25 cellular contexts compared by ENCODE assay signal in the genomic region with DNA sequence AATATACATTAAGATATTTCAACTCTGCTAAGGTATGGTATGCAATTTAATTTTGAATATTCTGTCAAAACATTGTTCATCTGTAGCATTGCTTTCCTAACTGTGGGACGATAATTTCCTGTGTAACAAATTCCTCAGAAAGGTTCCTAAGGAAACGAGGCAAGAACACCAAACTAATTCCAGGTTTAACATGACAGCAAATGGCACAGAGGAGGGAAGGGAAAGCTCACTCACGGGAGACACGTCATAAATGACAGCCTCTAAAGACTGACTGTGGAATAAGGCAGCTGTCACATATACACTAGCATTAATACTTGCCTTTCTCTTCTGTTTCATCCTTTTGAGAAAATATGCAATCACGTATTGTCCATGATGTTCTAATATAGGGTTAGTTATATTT.
DNase-seq lines count a peak whose midpoint lies in the region; ATAC-seq, FAIRE-seq and TF ChIP-seq lines count a peak whose summit lies in the region.
"Had no signal": no experiment of that assay in that cellular context is flagged by ENCODE, and none has a peak within 500 bp of the region (broad histone marks: within the 10 kb centered on the region; RNA-seq: fewer than 3 reads in every experiment).

No MANE protein-coding gene starts in this region.

- no peak overlapping the region for H3K4me3 Mint-ChIP-seq in astrocyte (ENCODE audit: unreplicated experiment)
- no peak overlapping the region for H3K4me3 Mint-ChIP-seq in stimulated activated memory B cell treated with anti-CD40 and anti-IgM and Interleukin-4, amounts not matched to agents 10 μg/mL and 1 μg/mL and 100 μg/mL, for 72 hours
- H3K4me3 Mint-ChIP-seq in activated CD8-positive, alpha-beta T cell treated with anti-CD3 and anti-CD28 coated beads, Interleukin-2, amount 10 ng/mL, durations not matched to agents 7 days and 5 days = no peak overlapping the region
- H3K4me3 Mint-ChIP-seq: activated CD4-positive, alpha-beta T cell treated with anti-CD3 and anti-CD28 coated beads for 36 hours; activated naive CD8-positive, alpha-beta T cell treated with anti-CD3 and anti-CD28 coated beads for 36 hours; B cell; CD8-positive, alpha-beta T cell; memory B cell; T-helper 1 cell treated with Interleukin-12 subunit alpha and Interleukin-12 subunit beta and Interleukin-4 antibody, amounts not matched to agents 30 μg/mL and 1 μg/mL, for 36 hours had no signal

- H3K36me3 ChIP-seq in HepG2 (replicated peaks in 1 of 2; ENCODE audit: control insufficient read depth in 1 of 2, insufficient read depth in 2 of 2, low read length in 2 of 2) (no peaks in the 10 kb centered on the region), right lobe of liver (no peaks in the 10 kb centered on the region), astrocyte (ENCODE audit: insufficient read depth, low read length) (no peaks in the 10 kb centered on the region)
- H3K36me3 ChIP-seq: ascending aorta, prostate gland, uterus had no signal

- H3K27me3 Mint-ChIP-seq in astrocyte (ENCODE audit: low read depth, unreplicated experiment) = no peaks in the 10 kb centered on the region
- no peaks in the 10 kb centered on the region for H3K27me3 Mint-ChIP-seq in stimulated activated memory B cell treated with anti-CD40 and anti-IgM and Interleukin-4, amounts not matched to agents 10 μg/mL and 1 μg/mL and 100 μg/mL, for 72 hours
- no peaks in the 10 kb centered on the region for H3K27me3 Mint-ChIP-seq in activated CD8-positive, alpha-beta T cell treated with anti-CD3 and anti-CD28 coated beads, Interleukin-2, amount 10 ng/mL, durations not matched to agents 7 days and 5 days (ENCODE audit: low read depth)
- H3K27me3 Mint-ChIP-seq: B cell, memory B cell had no signal

- TF ChIP-seq CTCF in HepG2 (CRISPR knock-in tag; IDR thresholded peaks at IDR 0.05) (no peak), right lobe of liver (IDR thresholded peaks at IDR 0.05) (no peak), astrocyte (IDR thresholded peaks at IDR 0.05; ENCODE audit: insufficient read depth, low read depth, low read length) (no peak)

- ATAC-seq in HepG2 (no peak), right lobe of liver (no peak), HG02938 (IDR thresholded peaks at IDR 0.05; ENCODE audit: unreplicated experiment) (no peak)
- ATAC-seq in stimulated activated memory B cell treated with anti-CD40 and anti-IgM and Interleukin-4, amounts not matched to agents 10 μg/mL and 1 μg/mL and 100 μg/mL, for 72 hours = no peak
- no peak for ATAC-seq in activated CD8-positive, alpha-beta T cell treated with anti-CD3 and anti-CD28 coated beads, Interleukin-2, amount 10 ng/mL, durations not matched to agents 7 days and 5 days
- ATAC-seq: activated CD4-positive, alpha-beta T cell treated with anti-CD3 and anti-CD28 coated beads for 36 hours; CD8-positive, alpha-beta T cell; left cardiac atrium had no signal

- H3K9ac ChIP-seq in HepG2 (ENCODE audit: insufficient read depth, low read depth, low read length) = no peak overlapping the region
- peak overlapping the region; percentile 25 for H3K9ac ChIP-seq in astrocyte (ENCODE audit: low read length)

- H3K4me3 ChIP-seq in HepG2 (replicated peaks in 1 of 3; ENCODE audit: insufficient read depth in 1 of 3, low read depth in 2 of 3, low read length in 3 of 3) (no peak overlapping the region), right lobe of liver (no peak overlapping the region), astrocyte (ENCODE audit: insufficient read depth, low read depth, low read length) (no peak overlapping the region)
- H3K4me3 ChIP-seq: ascending aorta, prostate gland, uterus had no signal

- in situ Hi-C loops in HepG2 (cut with HindIII; ENCODE audit: extremely low pct_ligation_motif_present, low pct_unique_long_range_greater_than_20kb) = no loop called here

- TF ChIP-seq EP300 in HepG2 (IDR thresholded peaks at IDR 0.05; ENCODE audit: low read depth in 2 of 2, low read length in 2 of 2) (no peak), HepG2 (CRISPR knock-in tag; IDR thresholded peaks at IDR 0.05; ENCODE audit: borderline replicate concordance) (no peak)

- H3K27ac Mint-ChIP-seq in astrocyte (ENCODE audit: unreplicated experiment) = peak overlapping the region; percentile 75
- H3K27ac Mint-ChIP-seq in stimulated activated memory B cell treated with anti-CD40 and anti-IgM and Interleukin-4, amounts not matched to agents 10 μg/mL and 1 μg/mL and 100 μg/mL, for 72 hours = no peak overlapping the region
- H3K27ac Mint-ChIP-seq in activated CD8-positive, alpha-beta T cell treated with anti-CD3 and anti-CD28 coated beads, Interleukin-2, amount 10 ng/mL, durations not matched to agents 7 days and 5 days = no peak overlapping the region
- H3K27ac Mint-ChIP-seq: activated CD4-positive, alpha-beta T cell treated with anti-CD3 and anti-CD28 coated beads for 36 hours; activated naive CD8-positive, alpha-beta T cell treated with anti-CD3 and anti-CD28 coated beads for 36 hours; B cell; CD8-positive, alpha-beta T cell; memory B cell; T-helper 1 cell treated with Interleukin-12 subunit alpha and Interleukin-12 subunit beta and Interleukin-4 antibody, amounts not matched to agents 30 μg/mL and 1 μg/mL, for 36 hours had no signal

- no peaks in the 10 kb centered on the region for H3K36me3 Mint-ChIP-seq in astrocyte (ENCODE audit: low read depth, unreplicated experiment)
- H3K36me3 Mint-ChIP-seq in stimulated activated memory B cell treated with anti-CD40 and anti-IgM and Interleukin-4, amounts not matched to agents 10 μg/mL and 1 μg/mL and 100 μg/mL, for 72 hours = no peaks in the 10 kb centered on the region
- no peaks in the 10 kb centered on the region for H3K36me3 Mint-ChIP-seq in activated CD8-positive, alpha-beta T cell treated with anti-CD3 and anti-CD28 coated beads, Interleukin-2, amount 10 ng/mL, durations not matched to agents 7 days and 5 days (ENCODE audit: low read depth)
- H3K36me3 Mint-ChIP-seq: activated naive CD8-positive, alpha-beta T cell treated with anti-CD3 and anti-CD28 coated beads for 36 hours; CD8-positive, alpha-beta T cell; memory B cell had no signal

- peaks cover 20% of the 10 kb centered on the region for H3K4me1 Mint-ChIP-seq in astrocyte (ENCODE audit: low read depth, unreplicated experiment)
- H3K4me1 Mint-ChIP-seq in stimulated activated memory B cell treated with anti-CD40 and anti-IgM and Interleukin-4, amounts not matched to agents 10 μg/mL and 1 μg/mL and 100 μg/mL, for 72 hours = no peaks in the 10 kb centered on the region
- H3K4me1 Mint-ChIP-seq in activated CD8-positive, alpha-beta T cell treated with anti-CD3 and anti-CD28 coated beads, Interleukin-2, amount 10 ng/mL, durations not matched to agents 7 days and 5 days (ENCODE audit: low read depth) = no peaks in the 10 kb centered on the region
- H3K4me1 Mint-ChIP-seq: activated CD4-positive, alpha-beta T cell treated with anti-CD3 and anti-CD28 coated beads for 36 hours; activated naive CD8-positive, alpha-beta T cell treated with anti-CD3 and anti-CD28 coated beads for 36 hours; B cell; memory B cell had no signal

- CTCF ChIA-PET in HepG2 (lab: Yijun Ruan, JAX; ENCODE audit: low intra/inter-chr PET ratio, low total read pairs) = no interaction called here
- CTCF ChIA-PET in activated CD8-positive, alpha-beta T cell treated with anti-CD3 and anti-CD28 coated beads, Interleukin-2, amount 10 ng/mL, durations not matched to agents 7 days and 5 days (lab: Charles Lee) = no interaction called here

- under 1% methylated on average over 5 of the region's 5 CpGs for WGBS in HepG2 (ENCODE audit: low lambda C conversion rate)
- WGBS in right lobe of liver (ENCODE audit: insufficient coverage, low coverage, low lambda C conversion rate, missing lambda C conversion rate) = 47% methylated on average over 5 of the region's 5 CpGs

- POLR2A ChIA-PET in HepG2 (lab: Yijun Ruan, JAX) = no interaction called here
- POLR2A ChIA-PET in activated CD8-positive, alpha-beta T cell treated with anti-CD3 and anti-CD28 coated beads, Interleukin-2, amount 10 ng/mL, durations not matched to agents 7 days and 5 days (lab: Charles Lee) = no interaction called here

- TF ChIP-seq RAD21 in HepG2 (CRISPR knock-in tag; IDR thresholded peaks at IDR 0.05) = no peak

- H3K27ac ChIP-seq in HepG2 (ENCODE audit: extremely low read length, insufficient read depth, low read length) = no peak overlapping the region
- no peak overlapping the region for H3K27ac ChIP-seq in right lobe of liver
- peak overlapping the region; percentile 68 for H3K27ac ChIP-seq in astrocyte (ENCODE audit: low read depth, low read length)
- H3K27ac ChIP-seq: ascending aorta, prostate gland, uterus had no signal

- no peaks in the 10 kb centered on the region for H3K79me2 ChIP-seq in HepG2 (ENCODE audit: insufficient read depth, low read length)
- H3K79me2 ChIP-seq in astrocyte (ENCODE audit: insufficient read depth, low read length) = no peaks in the 10 kb centered on the region

- intact Hi-C loops in HepG2 (cut with micrococcal nuclease; ENCODE audit: unreplicated experiment) = no loop called here
- intact Hi-C loops in right lobe of liver (cut with DNase I) = no loop called here

- DNase-seq in HepG2 (ENCODE audit: low spot score) = no peak
- DNase-seq in right lobe of liver = no peak
- DNase-seq in astrocyte (ENCODE audit: low read depth) = peak; percentile 24
- DNase-seq in kidney glomerular epithelial cell (lab: John Stamatoyannopoulos, UW) = peak; percentile 27
- DNase-seq in activated CD4-positive, alpha-beta T cell treated with anti-CD3 and anti-CD28 coated beads, Interleukin-2, amount 50 U/mL, for 48 hours = no peak
- DNase-seq in activated CD8-positive, alpha-beta T cell treated with anti-CD3 and anti-CD28 coated beads, Interleukin-2, amount 10 ng/mL, durations not matched to agents 7 days and 5 days = no peak
- DNase-seq: 8988T; activated CD4-positive, alpha-beta T cell treated with anti-CD3 and anti-CD28 coated beads for 36 hours; activated CD8-positive, alpha-beta memory T cell treated with anti-CD3 and anti-CD28 coated beads for 24 hours; activated effector memory CD4-positive, alpha-beta T cell treated with anti-CD3 and anti-CD28 coated beads, Interleukin-2, amount 50 U/mL, for 16 hours; activated naive CD8-positive, alpha-beta T cell treated with anti-CD3 and anti-CD28 coated beads for 36 hours; CD8-positive, alpha-beta T cell; left cardiac atrium; NCI-H774; RPMI8226; stimulated activated CD4-positive, alpha-beta T cell treated with anti-CD3 and anti-CD28 coated beads, Interleukin-15, amount 100 ng/mL, for 24 hours; stimulated activated naive CD4-positive, alpha-beta T cell treated with Interleukin-2 at 50 U/mL for 16 hours; uterus had no signal

- H3K27me3 ChIP-seq in HepG2 (ENCODE audit: control insufficient read depth in 1 of 2, insufficient read depth in 2 of 2, low read length in 2 of 2) (no peaks in the 10 kb centered on the region), right lobe of liver (no peaks in the 10 kb centered on the region), astrocyte (ENCODE audit: insufficient read depth, low read length) (no peaks in the 10 kb centered on the region)
- H3K27me3 ChIP-seq: ascending aorta had no signal

- FAIRE-seq in HepG2 (lab: Jason Lieb, UNC) (no peak), astrocyte (lab: Jason Lieb, UNC) (no peak)

- H3K9me3 ChIP-seq in HepG2 (ENCODE audit: low read length) (no peaks in the 10 kb centered on the region), right lobe of liver (no peaks in the 10 kb centered on the region), astrocyte (ENCODE audit: insufficient read depth, low read depth, low read length) (no peaks in the 10 kb centered on the region)
- H3K9me3 ChIP-seq: ascending aorta, prostate gland, uterus had no signal

- H2AFZ ChIP-seq in HepG2 (ENCODE audit: low read length) = no peak overlapping the region
- H2AFZ ChIP-seq in astrocyte (ENCODE audit: low read depth, low read length) = no peak overlapping the region

- BruUV-seq in HepG2 (replicated peaks; lab: Mats Ljungman, UMichigan) = no TSS peak

- H4K20me1 ChIP-seq in HepG2 (ENCODE audit: insufficient read depth, low read length) (no peaks in the 10 kb centered on the region), astrocyte (ENCODE audit: insufficient read depth, low read length) (no peaks in the 10 kb centered on the region)

- no peaks in the 10 kb centered on the region for H3K9me3 Mint-ChIP-seq in astrocyte (ENCODE audit: unreplicated experiment)
- peaks cover 10% of the 10 kb centered on the region for H3K9me3 Mint-ChIP-seq in stimulated activated memory B cell treated with anti-CD40 and anti-IgM and Interleukin-4, amounts not matched to agents 10 μg/mL and 1 μg/mL and 100 μg/mL, for 72 hours
- no peaks in the 10 kb centered on the region for H3K9me3 Mint-ChIP-seq in activated CD8-positive, alpha-beta T cell treated with anti-CD3 and anti-CD28 coated beads, Interleukin-2, amount 10 ng/mL, durations not matched to agents 7 days and 5 days (ENCODE audit: insufficient read depth)
- H3K9me3 Mint-ChIP-seq: activated naive CD8-positive, alpha-beta T cell treated with anti-CD3 and anti-CD28 coated beads for 36 hours had no signal

- no peak overlapping the region for H3K4me2 ChIP-seq in HepG2 (ENCODE audit: low read depth, low read length)
- H3K4me2 ChIP-seq in astrocyte (ENCODE audit: low read length) = peak overlapping the region; percentile 60

- TF ChIP-seq POLR2A in HepG2 (IDR thresholded peaks at IDR 0.05; ENCODE audit: insufficient read depth in 1 of 2, low read depth in 2 of 2, low read length in 2 of 2) (no peak), right lobe of liver (IDR thresholded peaks at IDR 0.05) (no peak)

- no peaks in the 10 kb centered on the region for H3K4me1 ChIP-seq in HepG2 (ENCODE audit: insufficient read depth, low read length)
- H3K4me1 ChIP-seq in right lobe of liver = no peaks in the 10 kb centered on the region
- H3K4me1 ChIP-seq in astrocyte (ENCODE audit: insufficient read depth, low read length) = peaks cover 17% of the 10 kb centered on the region
- H3K4me1 ChIP-seq: ascending aorta, prostate gland, uterus had no signal

Comparison
In these comparisons a context has a peak if more than half of its experiments do, and no peak if none do; other contexts are left out.
1. DNase-seq: peak in astrocyte (single experiment) and kidney glomerular epithelial cell (single experiment); none in HepG2 (single experiment), right lobe of liver (0 of 3), activated CD4-positive, alpha-beta T cell treated with anti-CD3 and anti-CD28 coated beads, Interleukin-2, amount 50 U/mL, for 48 hours (0 of 2) and activated CD8-positive, alpha-beta T cell treated with anti-CD3 and anti-CD28 coated beads, Interleukin-2, amount 10 ng/mL, durations not matched to agents 7 days and 5 days (single experiment).